ENCODE assay signal across 13 cellular contexts in the genomic region with DNA sequence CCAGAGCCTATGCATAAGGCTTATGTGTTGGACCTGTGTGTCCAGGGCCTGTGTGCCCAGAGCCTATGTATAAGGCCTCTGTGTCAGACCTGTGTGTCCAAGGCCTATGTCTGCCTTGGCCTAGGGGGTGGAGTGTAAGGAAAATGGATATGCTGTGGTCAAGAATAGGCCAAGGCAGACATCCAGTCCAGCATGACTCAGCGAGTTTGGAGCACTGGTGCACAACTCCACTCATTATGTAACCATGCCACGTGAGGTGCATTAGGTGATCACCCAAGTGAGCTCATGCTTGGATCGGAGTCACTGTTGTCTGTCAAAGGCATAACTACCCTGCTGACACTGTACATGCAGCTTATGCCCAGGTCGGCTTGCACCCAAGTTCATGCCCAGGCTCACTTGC.
DNase-seq lines count a peak whose midpoint lies in the region; ATAC-seq and TF ChIP-seq lines count a peak whose summit lies in the region.
"Had no signal": no experiment of that assay in that cellular context is flagged by ENCODE, and none has a peak within 500 bp of the region (broad histone marks: within the 10 kb centered on the region; RNA-seq: fewer than 3 reads in every experiment).

No MANE protein-coding gene starts in this region.

- ATAC-seq in right cardiac atrium = peak; percentile 20 to 24
- ATAC-seq in T-helper 17 cell = no peak
- ATAC-seq in GM21786 (IDR thresholded peaks at IDR 0.05; ENCODE audit: unreplicated experiment) = no peak

- peaks cover 2% of the 10 kb centered on the region for H3K4me1 ChIP-seq in right cardiac atrium (ENCODE audit: control insufficient read depth, insufficient read depth, low read length)

- no peak overlapping the region for H3K27ac ChIP-seq in right cardiac atrium (ENCODE audit: low read length)
- H3K27ac ChIP-seq: sigmoid colon had no signal

- H3K9me3 Mint-ChIP-seq in HFFc6 = no peaks in the 10 kb centered on the region
- H3K9me3 Mint-ChIP-seq in brain = peaks cover 0 to 17% (median 11%) of the 10 kb centered on the region in 5 experiments
- H3K9me3 Mint-ChIP-seq in activated CD4-positive, alpha-beta T cell treated with anti-CD3 and anti-CD28 coated beads, Interleukin-2, amount 10 ng/mL, durations not matched to agents 24 days and 14 days = no peaks in the 10 kb centered on the region
- H3K9me3 Mint-ChIP-seq in activated T-helper 1 cell treated with anti-CD3 and anti-CD28 coated beads, Interleukin-12 subunit alpha, Interleukin-12 subunit beta, Interleukin-2, Interleukin-4 antibody, amounts not matched to agents 30 ng/mL and 10 ng/mL and 1 ng/mL, durations not matched to agents 14 hours and 24 hours and 36 hours = no peaks in the 10 kb centered on the region

- H3K27ac Mint-ChIP-seq in HFFc6 = peak overlapping the region; percentile 85
- peak overlapping the region in 4 of 5 experiments; percentile 37 to 67 (median 46) for H3K27ac Mint-ChIP-seq in brain
- H3K27ac Mint-ChIP-seq in activated CD4-positive, alpha-beta T cell treated with anti-CD3 and anti-CD28 coated beads, Interleukin-2, amount 10 ng/mL, durations not matched to agents 24 days and 14 days = no peak overlapping the region
- no peak overlapping the region for H3K27ac Mint-ChIP-seq in activated T-helper 1 cell treated with anti-CD3 and anti-CD28 coated beads, Interleukin-12 subunit alpha, Interleukin-12 subunit beta, Interleukin-2, Interleukin-4 antibody, amounts not matched to agents 30 ng/mL and 10 ng/mL and 1 ng/mL, durations not matched to agents 14 hours and 24 hours and 36 hours
- no peak overlapping the region for H3K27ac Mint-ChIP-seq in T-helper 17 cell

- no peak for TF ChIP-seq CTCF in HFFc6 (IDR thresholded peaks at IDR 0.05)
- TF ChIP-seq CTCF in brain (conservative IDR thresholded peaks at IDR 0.05) = no peak

- H3K4me3 Mint-ChIP-seq in HFFc6 = no peak overlapping the region
- no peak overlapping the region for H3K4me3 Mint-ChIP-seq in brain
- H3K4me3 Mint-ChIP-seq in activated CD4-positive, alpha-beta T cell treated with anti-CD3 and anti-CD28 coated beads, Interleukin-2, amount 10 ng/mL, durations not matched to agents 24 days and 14 days = no peak overlapping the region
- H3K4me3 Mint-ChIP-seq in activated T-helper 1 cell treated with anti-CD3 and anti-CD28 coated beads, Interleukin-12 subunit alpha, Interleukin-12 subunit beta, Interleukin-2, Interleukin-4 antibody, amounts not matched to agents 30 ng/mL and 10 ng/mL and 1 ng/mL, durations not matched to agents 14 hours and 24 hours and 36 hours = no peak overlapping the region
- H3K4me3 Mint-ChIP-seq in T-helper 17 cell = no peak overlapping the region

- H3K4me3 ChIP-seq in right cardiac atrium (ENCODE audit: low read length) = no peak overlapping the region
- H3K4me3 ChIP-seq: sigmoid colon had no signal

- intact Hi-C loops in right cardiac atrium (cut with DNase I) = no loop called here
- intact Hi-C loops in activated CD4-positive, alpha-beta T cell treated with anti-CD3 and anti-CD28 coated beads, Interleukin-2, amount 10 ng/mL, durations not matched to agents 24 days and 14 days (cut with micrococcal nuclease) = no loop called here
- intact Hi-C loops in activated T-helper 1 cell treated with anti-CD3 and anti-CD28 coated beads, Interleukin-12 subunit alpha, Interleukin-12 subunit beta, Interleukin-2, Interleukin-4 antibody, amounts not matched to agents 30 ng/mL and 10 ng/mL and 1 ng/mL, durations not matched to agents 14 hours and 24 hours and 36 hours (cut with micrococcal nuclease) = no loop called here

- DNase-seq in A172 (ENCODE audit: low spot score) (peak; percentile 50), HFFc6 (peak; percentile 73), right cardiac atrium (no peak), T-helper 17 cell (no peak)
- no peak for DNase-seq in activated CD4-positive, alpha-beta T cell treated with anti-CD3 and anti-CD28 coated beads, Interleukin-2, amount 10 ng/mL, durations not matched to agents 24 days and 14 days
- DNase-seq in activated T-helper 1 cell treated with anti-CD3 and anti-CD28 coated beads, Interleukin-12 subunit alpha, Interleukin-12 subunit beta, Interleukin-2, Interleukin-4 antibody, amounts not matched to agents 30 ng/mL and 10 ng/mL and 1 ng/mL, durations not matched to agents 14 hours and 24 hours and 36 hours (ENCODE audit: low spot score) = no peak
- DNase-seq: activated CD4-positive, alpha-beta T cell treated with anti-CD3 and anti-CD28 coated beads, Interleukin-2, amount 50 U/mL, for 4 hours; foreskin melanocyte; NCI-H2171; SHP77; sigmoid colon had no signal

- no peaks in the 10 kb centered on the region for H3K27me3 ChIP-seq in right cardiac atrium (ENCODE audit: control insufficient read depth, insufficient read depth)
- H3K27me3 ChIP-seq: sigmoid colon had no signal

- H3K27me3 Mint-ChIP-seq in HFFc6 (ENCODE audit: insufficient read depth) (no peaks in the 10 kb centered on the region), brain (no peaks in the 10 kb centered on the region), T-helper 17 cell (no peaks in the 10 kb centered on the region)
- H3K27me3 Mint-ChIP-seq in activated CD4-positive, alpha-beta T cell treated with anti-CD3 and anti-CD28 coated beads, Interleukin-2, amount 10 ng/mL, durations not matched to agents 24 days and 14 days = no peaks in the 10 kb centered on the region
- no peaks in the 10 kb centered on the region for H3K27me3 Mint-ChIP-seq in activated T-helper 1 cell treated with anti-CD3 and anti-CD28 coated beads, Interleukin-12 subunit alpha, Interleukin-12 subunit beta, Interleukin-2, Interleukin-4 antibody, amounts not matched to agents 30 ng/mL and 10 ng/mL and 1 ng/mL, durations not matched to agents 14 hours and 24 hours and 36 hours (ENCODE audit: insufficient read depth)

- H3K4me1 Mint-ChIP-seq in HFFc6 (ENCODE audit: low read depth) = peaks cover 12% of the 10 kb centered on the region
- H3K4me1 Mint-ChIP-seq in brain = peaks cover 19% of the 10 kb centered on the region
- H3K4me1 Mint-ChIP-seq in activated CD4-positive, alpha-beta T cell treated with anti-CD3 and anti-CD28 coated beads, Interleukin-2, amount 10 ng/mL, durations not matched to agents 24 days and 14 days = no peaks in the 10 kb centered on the region
- no peaks in the 10 kb centered on the region for H3K4me1 Mint-ChIP-seq in activated T-helper 1 cell treated with anti-CD3 and anti-CD28 coated beads, Interleukin-12 subunit alpha, Interleukin-12 subunit beta, Interleukin-2, Interleukin-4 antibody, amounts not matched to agents 30 ng/mL and 10 ng/mL and 1 ng/mL, durations not matched to agents 14 hours and 24 hours and 36 hours (ENCODE audit: low read depth)
- H3K4me1 Mint-ChIP-seq in T-helper 17 cell = no peaks in the 10 kb centered on the region

- H3K36me3 Mint-ChIP-seq in HFFc6 (ENCODE audit: low read depth) = no peaks in the 10 kb centered on the region
- peaks cover 12% of the 10 kb centered on the region for H3K36me3 Mint-ChIP-seq in brain
- no peaks in the 10 kb centered on the region for H3K36me3 Mint-ChIP-seq in activated CD4-positive, alpha-beta T cell treated with anti-CD3 and anti-CD28 coated beads, Interleukin-2, amount 10 ng/mL, durations not matched to agents 24 days and 14 days (ENCODE audit: low read depth)
- H3K36me3 Mint-ChIP-seq in activated T-helper 1 cell treated with anti-CD3 and anti-CD28 coated beads, Interleukin-12 subunit alpha, Interleukin-12 subunit beta, Interleukin-2, Interleukin-4 antibody, amounts not matched to agents 30 ng/mL and 10 ng/mL and 1 ng/mL, durations not matched to agents 14 hours and 24 hours and 36 hours (ENCODE audit: low read depth) = no peaks in the 10 kb centered on the region
- H3K36me3 Mint-ChIP-seq in T-helper 17 cell (ENCODE audit: low read depth) = no peaks in the 10 kb centered on the region

- H3K9me3 ChIP-seq in right cardiac atrium (ENCODE audit: control insufficient read depth, low read length) = no peaks in the 10 kb centered on the region
- H3K9me3 ChIP-seq in T-helper 17 cell (ENCODE audit: control insufficient read depth, low read length, poor library complexity, severe bottlenecking) = no peaks in the 10 kb centered on the region
- H3K9me3 ChIP-seq: sigmoid colon had no signal

- WGBS in right cardiac atrium = 86% methylated on average over 4 of the region's 4 CpGs

Comparison
In these comparisons a context has a peak if more than half of its experiments do, and no peak if none do; other contexts are left out.
1. DNase-seq: peak in A172 (single experiment) and HFFc6 (single experiment); none in right cardiac atrium (0 of 3), activated CD4-positive, alpha-beta T cell treated with anti-CD3 and anti-CD28 coated beads, Interleukin-2, amount 10 ng/mL, durations not matched to agents 24 days and 14 days (single experiment), activated T-helper 1 cell treated with anti-CD3 and anti-CD28 coated beads, Interleukin-12 subunit alpha, Interleukin-12 subunit beta, Interleukin-2, Interleukin-4 antibody, amounts not matched to agents 30 ng/mL and 10 ng/mL and 1 ng/mL, durations not matched to agents 14 hours and 24 hours and 36 hours (single experiment) and T-helper 17 cell (0 of 3).
2. H3K27ac Mint-ChIP-seq: peak in HFFc6 (single experiment) and brain (4 of 5); none in activated CD4-positive, alpha-beta T cell treated with anti-CD3 and anti-CD28 coated beads, Interleukin-2, amount 10 ng/mL, durations not matched to agents 24 days and 14 days (single experiment), activated T-helper 1 cell treated with anti-CD3 and anti-CD28 coated beads, Interleukin-12 subunit alpha, Interleukin-12 subunit beta, Interleukin-2, Interleukin-4 antibody, amounts not matched to agents 30 ng/mL and 10 ng/mL and 1 ng/mL, durations not matched to agents 14 hours and 24 hours and 36 hours (single experiment) and T-helper 17 cell (single experiment).
3. ATAC-seq: peak in right cardiac atrium (2 of 2); none in T-helper 17 cell (single experiment) and GM21786 (single experiment).